Comparison of ENCODE assay signal across 11 cellular contexts in the genomic region with DNA sequence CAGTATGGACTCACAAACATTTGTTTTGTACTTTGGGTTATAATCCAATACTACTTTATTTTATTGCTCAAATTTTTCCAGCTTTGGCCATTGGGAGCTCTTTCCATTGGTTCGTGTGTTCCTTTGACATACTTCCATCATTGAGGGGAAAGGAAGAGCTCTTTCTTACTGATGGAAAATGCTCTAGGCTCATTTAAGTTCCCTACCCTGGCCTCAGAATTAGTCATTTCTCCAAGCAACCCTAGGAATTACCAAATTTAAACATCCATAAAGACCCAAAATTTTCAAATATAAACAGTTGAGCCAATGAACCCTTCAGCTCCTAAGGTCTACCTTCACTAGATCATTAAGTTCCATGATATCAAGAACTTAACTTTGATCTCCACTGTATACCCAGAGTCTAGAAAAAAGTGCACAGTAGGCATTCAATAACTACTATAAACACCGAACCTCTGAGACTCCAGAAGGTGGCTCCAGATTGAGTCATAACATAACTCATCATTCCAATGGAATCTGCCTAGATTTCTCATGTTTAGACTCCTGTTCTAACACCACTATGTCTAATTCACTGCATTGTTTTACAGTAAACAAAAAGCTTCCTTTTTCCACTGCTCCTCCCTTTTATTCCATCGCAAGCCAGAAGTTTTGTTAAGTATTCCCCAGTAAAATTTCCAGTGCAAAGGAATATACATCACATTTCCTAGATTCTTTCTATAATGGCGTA. TPM values are rescaled to one million over a fixed set of nuclear protein-coding genes. Genes with fewer than 3 reads are reported as not detected.
DNase-seq lines count a peak whose midpoint lies in the region; ATAC-seq and TF ChIP-seq lines count a peak whose summit lies in the region.
"Had no signal": no experiment of that assay in that cellular context is flagged by ENCODE, and none has a peak within 500 bp of the region (broad histone marks: within the 10 kb centered on the region; RNA-seq: fewer than 3 reads in every experiment).

No MANE protein-coding gene starts in this region.

- peak; percentile 97 for ATAC-seq in PC-3
- ATAC-seq in HG02798 (IDR thresholded peaks at IDR 0.05; ENCODE audit: poor library complexity, unreplicated experiment), result no peak
- ATAC-seq in HG03432 (IDR thresholded peaks at IDR 0.05; ENCODE audit: unreplicated experiment), result no peak
- no peak for ATAC-seq in GM19351 (IDR thresholded peaks at IDR 0.05; ENCODE audit: unreplicated experiment)

- H2AFZ ChIP-seq in PC-3 (ENCODE audit: low read length), result no peak overlapping the region

- peaks cover 95% of the 10 kb centered on the region for H3K79me2 ChIP-seq in PC-3 (ENCODE audit: low read length)

- H3K27ac Mint-ChIP-seq in endothelial cell (ENCODE audit: unreplicated experiment), result peak overlapping the region; percentile 1
- H3K27ac Mint-ChIP-seq: T-helper 1 cell treated with Interleukin-12 subunit alpha and Interleukin-12 subunit beta and Interleukin-4 antibody, amounts not matched to agents 30 μg/mL and 1 μg/mL, for 36 hours had no signal

- CTCF ChIA-PET in PC-3 (lab: Charles Lee), result interaction anchor here (0.7 kb wide), 1 partner anchor 914 kb away, joined by 3 read pairs; no protein-coding TSS in a partner anchor

- H3K27ac ChIP-seq in PC-3 (ENCODE audit: low read length) (peak overlapping the region; percentile 44), mesodermal cell (ENCODE audit: low read depth, low read length, severe bottlenecking) (peak overlapping the region; percentile 64)

- BruUV-seq in PC-3 (replicated peaks; lab: Mats Ljungman, UMichigan), result no TSS peak

- H3K27me3 Mint-ChIP-seq in endothelial cell (ENCODE audit: unreplicated experiment), result peaks cover 1% of the 10 kb centered on the region

- DNase-seq in EH (ENCODE audit: low read depth) (peak; percentile 92), PC-3 (peak; percentile 96), endothelial cell (ENCODE audit: low spot score) (no peak), anterior cingulate cortex (lab: John Stamatoyannopoulos, UW) (no peak)
- DNase-seq: NCI-H69, occipital lobe had no signal

- H3K4me2 ChIP-seq in PC-3 (ENCODE audit: low read length), result peak overlapping the region; percentile 58

- no peak overlapping the region for H3K9ac ChIP-seq in PC-3 (ENCODE audit: low read length)

- POLR2A ChIA-PET in PC-3 (lab: Charles Lee; ENCODE audit: unreplicated experiment), result interaction anchor here (0.6 kb wide), 1 partner anchor 84 kb away, joined by 3 read pairs; no protein-coding TSS in a partner anchor

- H3K36me3 ChIP-seq in PC-3 (ENCODE audit: low read depth, low read length) (peaks cover 16% of the 10 kb centered on the region; the same call in 1 of the 2 replicates), mesodermal cell (ENCODE audit: control insufficient read depth, insufficient read depth, low read length) (peaks cover 64% of the 10 kb centered on the region)

- H3K27me3 ChIP-seq in PC-3 (ENCODE audit: low read length), result no peaks in the 10 kb centered on the region

- peaks cover 12% of the 10 kb centered on the region for H3K4me1 Mint-ChIP-seq in endothelial cell (ENCODE audit: unreplicated experiment)

- peaks cover 8% of the 10 kb centered on the region for H3F3A ChIP-seq in PC-3 (ENCODE audit: low read length, unreplicated experiment)

- 100% methylated on average over 2 to 3 of the region's 4 CpGs for WGBS in mesodermal cell (ENCODE audit: insufficient coverage in 2 of 2), 2 experiments

- H4K20me1 ChIP-seq in PC-3 (ENCODE audit: low read length), result peaks cover 72% of the 10 kb centered on the region

- H3K9me3 ChIP-seq in PC-3 (ENCODE audit: low read length), result no peaks in the 10 kb centered on the region
- no peaks in the 10 kb centered on the region for H3K9me3 ChIP-seq in mesodermal cell (ENCODE audit: control insufficient read depth, low read length)

- H3K4me1 ChIP-seq in PC-3 (ENCODE audit: insufficient read depth, low read length) (peaks cover 18% of the 10 kb centered on the region), mesodermal cell (ENCODE audit: control insufficient read depth, insufficient read depth, low read length, poor library complexity, severe bottlenecking) (peaks cover 55% of the 10 kb centered on the region)

- no peak for TF ChIP-seq CTCF in PC-3 (conservative IDR thresholded peaks at IDR 0.05; ENCODE audit: low read depth, low read length)
- TF ChIP-seq CTCF in endothelial cell (IDR thresholded peaks at IDR 0.05; ENCODE audit: unreplicated experiment), result no peak

- H3K9me2 ChIP-seq in PC-3 (replicated peaks; ENCODE audit: low read length), result no peaks in the 10 kb centered on the region

- no peak overlapping the region for H3K4me3 Mint-ChIP-seq in endothelial cell (ENCODE audit: unreplicated experiment)
- H3K4me3 Mint-ChIP-seq: T-helper 1 cell treated with Interleukin-12 subunit alpha and Interleukin-12 subunit beta and Interleukin-4 antibody, amounts not matched to agents 30 μg/mL and 1 μg/mL, for 36 hours had no signal

- H3K9me3 Mint-ChIP-seq in endothelial cell (ENCODE audit: unreplicated experiment), result no peaks in the 10 kb centered on the region
- H3K9me3 Mint-ChIP-seq: T-helper 1 cell treated with Interleukin-12 subunit alpha and Interleukin-12 subunit beta and Interleukin-4 antibody, amounts not matched to agents 30 μg/mL and 1 μg/mL, for 36 hours had no signal

- no peaks in the 10 kb centered on the region for H3K36me3 Mint-ChIP-seq in endothelial cell (ENCODE audit: low read depth, unreplicated experiment)

- intact Hi-C loops in PC-3 (cut with micrococcal nuclease), result loop anchor here (2.0 kb wide), 1 partner anchor 14 kb away; no protein-coding TSS in a partner anchor

- H3K4me3 ChIP-seq in PC-3 (ENCODE audit: low read length), result peak overlapping the region; percentile 27; the same call in 1 of the 2 replicates
- no peak overlapping the region for H3K4me3 ChIP-seq in mesodermal cell (ENCODE audit: extremely low read depth, insufficient read depth, low read length, poor library complexity, severe bottlenecking)

RNA-seq across cellular contexts. Expression of a gene that starts 39.0 kb away (rescaled TPM):
- total RNA-seq in PC-3 (2014; rRNA removed) (68.2 and 76.6 TPM in 2 replicates), endothelial cell (ENCODE audit: unreplicated experiment) (69.2 TPM)
- 177 TPM for polyA plus RNA-seq in mesodermal cell (2013, experiment 1 of 2)
- 184 TPM for polyA plus RNA-seq in mesodermal cell (2013, experiment 2 of 2)

Comparison
In these comparisons a context has a peak if more than half of its experiments do, and no peak if none do; other contexts are left out.
1. DNase-seq: peak in EH (single experiment) and PC-3 (single experiment); none in endothelial cell (single experiment) and anterior cingulate cortex (0 of 58).